8 cellular contexts compared by ENCODE assay signal in genomic region chr4:56757821-56758400, GRCh38.
DNase-seq lines count a peak whose midpoint lies in the region; ATAC-seq and TF ChIP-seq lines count a peak whose summit lies in the region.

No MANE protein-coding gene starts in this region.

- peak overlapping the region; percentile 63 for H3K4me3 ChIP-seq in OCI-LY7 (ENCODE audit: low read depth, low read length, poor library complexity, severe bottlenecking)
- H3K4me3 ChIP-seq in skeletal muscle cell (ENCODE audit: low read depth, low read length) = peak overlapping the region; percentile 13

- H3K36me3 Mint-ChIP-seq in activated T-cell treated with anti-CD3 and anti-CD28 coated beads, Interleukin-2, amount 50 U/mL, for 72 hours (ENCODE audit: insufficient read depth in 2 of 2) = no peaks in the 10 kb centered on the region

- no peaks in the 10 kb centered on the region for H3K9me3 Mint-ChIP-seq in activated T-cell treated with anti-CD3 and anti-CD28 coated beads, Interleukin-2, amount 50 U/mL, for 72 hours

- no peaks in the 10 kb centered on the region for H3K9me3 ChIP-seq in OCI-LY7 (ENCODE audit: low read length)

- H3K4me1 ChIP-seq in OCI-LY7 (ENCODE audit: insufficient read depth, low read length, poor library complexity, severe bottlenecking) (peaks cover 66% of the 10 kb centered on the region), foreskin keratinocyte (peaks cover 12% of the 10 kb centered on the region)

- H4K20me1 ChIP-seq in OCI-LY7 (ENCODE audit: insufficient read depth, low read length) = no peaks in the 10 kb centered on the region

- POLR2A ChIA-PET in OCI-LY7 (lab: Charles Lee) = interaction anchor here (0.5 to 2.4 kb wide), 18 partner anchors 8 to 406 kb away, joined by 3 to 15 read pairs (median 4); partner anchors contain the start of genes NOA1 and POLR2B

- peak; percentile 90 for DNase-seq in OCI-LY7 (ENCODE audit: low spot score)
- DNase-seq in activated T-cell treated with anti-CD3 and anti-CD28 coated beads, Interleukin-2, amount 50 U/mL, for 72 hours = peak; percentile 82 to 87
- DNase-seq in foreskin keratinocyte = peak; percentile 79 to 88
- DNase-seq in skeletal muscle cell (ENCODE audit: low read depth) = peak; percentile 86
- DNase-seq in NCI-H2227 treated with DMSO at 0.1 percent for 48 hours (lab: John Stamatoyannopoulos, UW) = no peak
- DNase-seq in NCI-H1694 treated with DMSO at 0.1 percent for 48 hours (lab: John Stamatoyannopoulos, UW) = no peak

- H3K4me1 Mint-ChIP-seq in activated T-cell treated with anti-CD3 and anti-CD28 coated beads, Interleukin-2, amount 50 U/mL, for 72 hours (ENCODE audit: low read depth) = peaks cover 51% of the 10 kb centered on the region

- H3K79me2 ChIP-seq in OCI-LY7 (ENCODE audit: insufficient read depth, low read depth, low read length) = no peaks in the 10 kb centered on the region

- CTCF ChIA-PET in OCI-LY7 (lab: Charles Lee; ENCODE audit: unreplicated experiment) = interaction anchor here (1.0 to 1.9 kb wide), 5 partner anchors 9 to 38 kb away, joined by 3 to 7 read pairs (median 3); no protein-coding TSS in a partner anchor

- H3K27me3 ChIP-seq in foreskin keratinocyte = no peaks in the 10 kb centered on the region

- peak; percentile 93 for ATAC-seq in GM18867 (IDR thresholded peaks at IDR 0.05; ENCODE audit: unreplicated experiment)
- ATAC-seq in HG02943 (IDR thresholded peaks at IDR 0.05; ENCODE audit: low read depth, unreplicated experiment) = peak; percentile 87
- peak; percentile 99 to 100 for ATAC-seq in activated T-cell treated with anti-CD3 and anti-CD28 coated beads, Interleukin-2, amount 50 U/mL, for 72 hours (replicated peaks in 1 of 2)
- peak; percentile 86 for ATAC-seq in foreskin keratinocyte

- H3K36me3 ChIP-seq in OCI-LY7 (ENCODE audit: insufficient read depth, low read length) = no peaks in the 10 kb centered on the region

- peak overlapping the region; percentile 90 for H2AFZ ChIP-seq in OCI-LY7 (ENCODE audit: low read length)

- H3K9me2 ChIP-seq in OCI-LY7 (ENCODE audit: insufficient read depth, low read length) = no peaks in the 10 kb centered on the region

- H3K4me2 ChIP-seq in OCI-LY7 (ENCODE audit: low read length) = peak overlapping the region; percentile 90

- H3K27ac ChIP-seq in OCI-LY7 (ENCODE audit: low read depth, low read length, poor library complexity, severe bottlenecking) (peak overlapping the region; percentile 98), foreskin keratinocyte (no peak overlapping the region)

- H3K4me3 Mint-ChIP-seq in activated T-cell treated with anti-CD3 and anti-CD28 coated beads, Interleukin-2, amount 50 U/mL, for 72 hours = peak overlapping the region; percentile 77 to 78

- TF ChIP-seq CTCF in OCI-LY7 (conservative IDR thresholded peaks at IDR 0.05; ENCODE audit: low read length) (no peak), foreskin keratinocyte (conservative IDR thresholded peaks at IDR 0.05) (no peak)

- peak overlapping the region; percentile 68 for H3K27ac Mint-ChIP-seq in activated T-cell treated with anti-CD3 and anti-CD28 coated beads, Interleukin-2, amount 50 U/mL, for 72 hours

- intact Hi-C loops in OCI-LY7 (cut with micrococcal nuclease; ENCODE audit: unreplicated experiment) = loop anchor here (1.0 to 5.0 kb wide), 4 partner anchors 33 to 89 kb away; no protein-coding TSS in a partner anchor

- TSS peak; percentile 90 for BruUV-seq in OCI-LY7 (replicated peaks; lab: Mats Ljungman, UMichigan)

- no peaks in the 10 kb centered on the region for H3K27me3 Mint-ChIP-seq in activated T-cell treated with anti-CD3 and anti-CD28 coated beads, Interleukin-2, amount 50 U/mL, for 72 hours (ENCODE audit: low read depth)

Comparison
In these comparisons a context has a peak if more than half of its experiments do, and no peak if none do; other contexts are left out.
1. DNase-seq: peak in OCI-LY7 (single experiment), activated T-cell treated with anti-CD3 and anti-CD28 coated beads, Interleukin-2, amount 50 U/mL, for 72 hours (2 of 2), foreskin keratinocyte (2 of 2) and skeletal muscle cell (single experiment); none in NCI-H2227 treated with DMSO at 0.1 percent for 48 hours (single experiment) and NCI-H1694 treated with DMSO at 0.1 percent for 48 hours (single experiment).
2. Peak in every context shown above with its lines, with median percentiles within 50 percentile points of each other: ATAC-seq.